Comparison of ENCODE assay signal across 32 cellular contexts in genomic region chr2:74128206-74128605, GRCh38. TPM values are rescaled to one million over a fixed set of nuclear protein-coding genes. Genes with fewer than 3 reads are reported as not detected.
DNase-seq lines count a peak whose midpoint lies in the region; ATAC-seq and TF ChIP-seq lines count a peak whose summit lies in the region.
"Had no signal": no experiment of that assay in that cellular context is flagged by ENCODE, and none has a peak within 500 bp of the region (broad histone marks: within the 10 kb centered on the region; RNA-seq: fewer than 3 reads in every experiment).

No MANE protein-coding gene starts in this region.

- in situ Hi-C loops in SK-MEL-5 (cut with HindIII; ENCODE audit: low pct_unique_long_range_greater_than_20kb, low sequenced_read_pairs), result no loop called here

- peak; percentile 15 for DNase-seq in EH (ENCODE audit: low read depth)
- peak; percentile 45 for DNase-seq in SK-MEL-5 (ENCODE audit: low read depth, low spot score)
- DNase-seq in fibroblast of mammary gland (ENCODE audit: low read depth), result peak; percentile 8
- no peak for DNase-seq in neural progenitor cell (ENCODE audit: low spot score)
- no peak for DNase-seq in GM19238 (ENCODE audit: insufficient read length, low spot score)
- DNase-seq in right cardiac atrium, result no peak
- DNase-seq in SIG-M5 treated with dmso at 0.1 percent for 504 hours (lab: John Stamatoyannopoulos, UW; ENCODE audit: unreplicated experiment), result no peak
- DNase-seq: activated CD4-positive, alpha-beta T cell treated with anti-CD3 and anti-CD28 coated beads, Interleukin-2, amount 50 U/mL, for 48 hours; activated naive CD4-positive, alpha-beta T cell treated with Interleukin-2 at 50 U/mL for 16 hours; Caco-2; DMS79 treated with DMSO at 0.1 percent for 48 hours; effector memory CD8-positive, alpha-beta T cell; hypothalamus; left ventricle myocardium inferior; naive thymus-derived CD4-positive, alpha-beta T cell; NCI-H1048; NCI-H187 treated with DMSO at 0.1 percent for 48 hours; NCI-H524; right lobe of liver; stimulated activated CD4-positive, alpha-beta T cell treated with anti-CD3 and anti-CD28 coated beads, Interleukin-4, amount 100 ng/mL, for 4 hours; substantia nigra; T-helper 1 cell; upper lobe of left lung had no signal

- H3K4me2 ChIP-seq in neural progenitor cell, result no peak overlapping the region
- H3K4me2 ChIP-seq: BLaER1 treated with 17β-estradiol and CSF1 and Interleukin-3, amounts not matched to agents 10 nM and 100 nM had no signal

- no peaks in the 10 kb centered on the region for H3K36me3 ChIP-seq in neural progenitor cell
- H3K36me3 ChIP-seq: adrenal gland, right lobe of liver, SJSA1, upper lobe of left lung had no signal

- no peak overlapping the region for H3K9ac ChIP-seq in neural progenitor cell
- H3K9ac ChIP-seq: BLaER1 treated with 17β-estradiol and CSF1 and Interleukin-3, amounts not matched to agents 10 nM and 100 nM; parathyroid adenoma had no signal

- intact Hi-C loops in right cardiac atrium (cut with DNase I), result no loop called here

- peak; percentile 13 for TF ChIP-seq CTCF in fibroblast of mammary gland (conservative IDR thresholded peaks at IDR 0.05; ENCODE audit: control insufficient read depth, insufficient read depth, low read depth, low read length)
- TF ChIP-seq CTCF in neural progenitor cell (IDR thresholded peaks at IDR 0.05), result peak; percentile 48

- peaks cover 2% of the 10 kb centered on the region for H3K9me3 Mint-ChIP-seq in neural progenitor cell
- H3K9me3 Mint-ChIP-seq: effector memory CD8-positive, alpha-beta T cell; mesothelial cell of epicardium; stimulated activated memory B cell treated with anti-CD40 and anti-IgM and Interleukin-4, amounts not matched to agents 10 μg/mL and 1 μg/mL and 100 μg/mL, for 72 hours had no signal

- H3K36me3 Mint-ChIP-seq in neural progenitor cell, result peaks cover 2% of the 10 kb centered on the region

- H3F3A ChIP-seq in neural progenitor cell (ENCODE audit: low read depth), result no peaks in the 10 kb centered on the region

- H3K4me1 ChIP-seq in neural progenitor cell, result no peaks in the 10 kb centered on the region
- H3K4me1 ChIP-seq in right cardiac atrium (ENCODE audit: control insufficient read depth, insufficient read depth, low read length), result no peaks in the 10 kb centered on the region
- H3K4me1 ChIP-seq: adrenal gland, Caco-2, left ventricle myocardium inferior, parathyroid adenoma, right lobe of liver, SJSA1, upper lobe of left lung had no signal

- H3K79me2 ChIP-seq in neural progenitor cell (ENCODE audit: low read depth), result no peaks in the 10 kb centered on the region
- H3K79me2 ChIP-seq: parathyroid adenoma had no signal

- H3K27ac ChIP-seq in neural progenitor cell, result no peak overlapping the region
- H3K27ac ChIP-seq in right cardiac atrium (ENCODE audit: low read length), result no peak overlapping the region
- H3K27ac ChIP-seq: adrenal gland; BLaER1 treated with 17β-estradiol and CSF1 and Interleukin-3, amounts not matched to agents 10 nM and 100 nM; coronary artery; left ventricle myocardium inferior; parathyroid adenoma; right lobe of liver; SJSA1; upper lobe of left lung had no signal

- no peaks in the 10 kb centered on the region for H4K20me1 ChIP-seq in neural progenitor cell (ENCODE audit: low read depth)
- H4K20me1 ChIP-seq: BLaER1 treated with 17β-estradiol and CSF1 and Interleukin-3, amounts not matched to agents 10 nM and 100 nM had no signal

- H3K27ac Mint-ChIP-seq in neural progenitor cell, result no peak overlapping the region
- H3K27ac Mint-ChIP-seq: effector memory CD8-positive, alpha-beta T cell; mesothelial cell of epicardium; naive thymus-derived CD4-positive, alpha-beta T cell; stimulated activated memory B cell treated with anti-CD40 and anti-IgM and Interleukin-4, amounts not matched to agents 10 μg/mL and 1 μg/mL and 100 μg/mL, for 72 hours had no signal

- H3K4me1 Mint-ChIP-seq in neural progenitor cell, result no peaks in the 10 kb centered on the region
- H3K4me1 Mint-ChIP-seq: mesothelial cell of epicardium; stimulated activated memory B cell treated with anti-CD40 and anti-IgM and Interleukin-4, amounts not matched to agents 10 μg/mL and 1 μg/mL and 100 μg/mL, for 72 hours had no signal

- WGBS in right cardiac atrium, result 71% methylated on average over 3 of the region's 3 CpGs

- ATAC-seq in GM19351 (IDR thresholded peaks at IDR 0.05; ENCODE audit: unreplicated experiment), result no peak
- ATAC-seq in right cardiac atrium, result no peak
- ATAC-seq: activated CD4-positive, CD25-positive, alpha-beta regulatory T cell treated with anti-CD3 and anti-CD28 coated beads, Interleukin-2, amount 50 U/mL, for 24 hours; effector memory CD8-positive, alpha-beta T cell; naive thymus-derived CD4-positive, alpha-beta T cell; right lobe of liver; stimulated activated memory B cell treated with anti-CD40 and anti-IgM and Interleukin-4, amounts not matched to agents 10 μg/mL and 1 μg/mL and 100 μg/mL, for 72 hours had no signal

- no peak overlapping the region for H3K4me3 ChIP-seq in fibroblast of mammary gland (ENCODE audit: control insufficient read depth, low read depth, low read length)
- no peak overlapping the region for H3K4me3 ChIP-seq in neural progenitor cell
- no peak overlapping the region for H3K4me3 ChIP-seq in right cardiac atrium (ENCODE audit: low read length)
- H3K4me3 ChIP-seq: adrenal gland; BLaER1 treated with 17β-estradiol and CSF1 and Interleukin-3, amounts not matched to agents 10 nM and 100 nM; coronary artery; left ventricle myocardium inferior; right lobe of liver; SJSA1; upper lobe of left lung had no signal

- H3K9me3 ChIP-seq in neural progenitor cell (ENCODE audit: low read depth) (no peaks in the 10 kb centered on the region), right cardiac atrium (ENCODE audit: control insufficient read depth, low read length) (no peaks in the 10 kb centered on the region)
- H3K9me3 ChIP-seq: adrenal gland, Caco-2, right lobe of liver, SJSA1 had no signal

- no peak overlapping the region for H3K4me3 Mint-ChIP-seq in neural progenitor cell
- H3K4me3 Mint-ChIP-seq: effector memory CD8-positive, alpha-beta T cell; mesothelial cell of epicardium; naive thymus-derived CD4-positive, alpha-beta T cell; stimulated activated memory B cell treated with anti-CD40 and anti-IgM and Interleukin-4, amounts not matched to agents 10 μg/mL and 1 μg/mL and 100 μg/mL, for 72 hours had no signal

- peaks cover 4% of the 10 kb centered on the region for H3K27me3 Mint-ChIP-seq in neural progenitor cell (ENCODE audit: insufficient read depth, low read depth)
- H3K27me3 Mint-ChIP-seq: effector memory CD8-positive, alpha-beta T cell; stimulated activated memory B cell treated with anti-CD40 and anti-IgM and Interleukin-4, amounts not matched to agents 10 μg/mL and 1 μg/mL and 100 μg/mL, for 72 hours had no signal

- H2AFZ ChIP-seq in neural progenitor cell (replicated peaks), result no peak overlapping the region
- H2AFZ ChIP-seq: parathyroid adenoma had no signal

- H3K27me3 ChIP-seq in neural progenitor cell, result no peaks in the 10 kb centered on the region
- H3K27me3 ChIP-seq in right cardiac atrium (ENCODE audit: control insufficient read depth, insufficient read depth), result no peaks in the 10 kb centered on the region
- H3K27me3 ChIP-seq: adrenal gland; BLaER1 treated with 17β-estradiol and CSF1 and Interleukin-3, amounts not matched to agents 10 nM and 100 nM; right lobe of liver; SJSA1 had no signal

RNA-seq across cellular contexts. Expression of gene BOLA3, which starts 19.5 kb away (rescaled TPM):
- 213 and 214 TPM in 2 replicates for total RNA-seq in SK-MEL-5 (2014; rRNA removed; shearing (Covaris generic))
- 200 and 269 TPM in 2 replicates for polyA plus RNA-seq in SK-MEL-5 (2015; cell fraction: cytosol; rRNA removed)
- 27.2 and 37.3 TPM in 2 replicates for polyA plus RNA-seq in SK-MEL-5 (2015; cell fraction: nucleus; rRNA removed)
- total RNA-seq in neural progenitor cell (ENCODE audit: low replicate concordance) (56.2 and 76.5 TPM in 2 replicates), right cardiac atrium (100 to 1,000 TPM in 2 of 4 donors, 10 to 100 TPM in 2; 75.5 to 111 (median 96.2) TPM)
- polyA plus RNA-seq in right cardiac atrium, result 327 TPM

RNA-seq across cellular contexts. Expression of gene MOB1A, which starts 50.5 kb away (rescaled TPM):
- total RNA-seq in SK-MEL-5 (2014; rRNA removed; shearing (Covaris generic)), result 118 and 132 TPM in 2 replicates
- 70.0 and 110 TPM in 2 replicates for polyA plus RNA-seq in SK-MEL-5 (2015; cell fraction: cytosol; rRNA removed)
- polyA plus RNA-seq in SK-MEL-5 (2015; cell fraction: nucleus; rRNA removed), result 30.7 and 44.9 TPM in 2 replicates
- 125 and 163 TPM in 2 replicates for total RNA-seq in neural progenitor cell (ENCODE audit: low replicate concordance)
- 10 to 100 TPM; 54.6 to 78.3 (median 62.8) TPM for total RNA-seq in right cardiac atrium
- 24.8 TPM for polyA plus RNA-seq in right cardiac atrium

Comparison
In these comparisons a context has a peak if more than half of its experiments do, and no peak if none do; other contexts are left out.
1. DNase-seq: peak in EH (single experiment), SK-MEL-5 (single experiment) and fibroblast of mammary gland (single experiment); none in neural progenitor cell (single experiment), GM19238 (single experiment), right cardiac atrium (0 of 3) and SIG-M5 treated with dmso at 0.1 percent for 504 hours (single experiment).